Comparison of ENCODE assay signal across 8 cellular contexts in genomic region chr10:58334817-58335305, GRCh38. TPM values are rescaled to one million over a fixed set of nuclear protein-coding genes. Genes with fewer than 3 reads are reported as not detected.
A peak's percentile ranks its signal among the peaks of the same experiment; 100 is the strongest.
DNase-seq lines count a peak whose midpoint lies in the region; ATAC-seq and TF ChIP-seq lines count a peak whose summit lies in the region.

Gene UBE2D1 (plus strand): TSS chr10:58335006. CDS start chr10:58335202, 196 bp downstream.

- DNase-seq in DMS79 (lab: John Stamatoyannopoulos, UW) (peak; percentile 27), RWPE1 (ENCODE audit: low spot score) (peak; percentile 80), fibroblast of the aortic adventitia (ENCODE audit: low read depth) (peak; percentile 66)
- DNase-seq in activated T-helper 9 cell treated with anti-CD3 and anti-CD28 coated beads, Interleukin-2, amount 50 U/mL, for 16 hours (ENCODE audit: low read depth): peak; percentile 75
- peak; percentile 75 to 79 for DNase-seq in stimulated activated naive CD8-positive, alpha-beta T cell treated with anti-CD3 and anti-CD28 coated beads, Interleukin-15, amount 100 ng/mL, for 72 hours

- H3K4me3 Mint-ChIP-seq in IgD-negative memory B cell (peak within 1 kb of the TSS; percentile 91 to 98 (median 96)), nephron (peak within 1 kb of the TSS; percentile 96 to 98 (median 97))
- peak within 1 kb of the TSS; percentile 92 to 97 for H3K4me3 Mint-ChIP-seq in stimulated activated naive CD8-positive, alpha-beta T cell treated with anti-CD3 and anti-CD28 coated beads, Interleukin-15, amount 100 ng/mL, for 72 hours

- H3K4me3 ChIP-seq in fibroblast of the aortic adventitia (ENCODE audit: low read depth, low read length): peak within 1 kb of the TSS; percentile 81

- H3K9me3 Mint-ChIP-seq in IgD-negative memory B cell (peaks cover 0 to 2% (median 0%) of the 10 kb centered on the region in 3 donors), nephron (no peaks in the 10 kb centered on the region)
- H3K9me3 Mint-ChIP-seq in stimulated activated naive CD8-positive, alpha-beta T cell treated with anti-CD3 and anti-CD28 coated beads, Interleukin-15, amount 100 ng/mL, for 72 hours: no peaks in the 10 kb centered on the region

- POLR2A ChIA-PET in RWPE1 (lab: Yijun Ruan, JAX; ENCODE audit: low non-redundant PET): no interaction called here

- no peak for TF ChIP-seq CTCF in RWPE1 (conservative IDR thresholded peaks at IDR 0.05; ENCODE audit: low read depth)
- peak; percentile 18 for TF ChIP-seq CTCF in fibroblast of the aortic adventitia (IDR thresholded peaks at IDR 0.05; ENCODE audit: insufficient read depth, low read length)
- no peak for TF ChIP-seq CTCF in nephron (IDR thresholded peaks at IDR 0.05; ENCODE audit: unreplicated experiment in 3 of 3)

- H3K27ac ChIP-seq in RWPE1: peak within 1 kb of the TSS; percentile 66

- H3K36me3 Mint-ChIP-seq in IgD-negative memory B cell (no peaks in the 10 kb centered on the region), nephron (ENCODE audit: low read depth) (no peaks in the 10 kb centered on the region)

- ATAC-seq in GM21529 (IDR thresholded peaks at IDR 0.05; ENCODE audit: unreplicated experiment): peak; percentile 98
- peak; percentile 95 for ATAC-seq in stimulated activated naive CD8-positive, alpha-beta T cell treated with anti-CD3 and anti-CD28 coated beads, Interleukin-15, amount 100 ng/mL, for 72 hours

- H3K4me1 Mint-ChIP-seq in IgD-negative memory B cell (peaks cover 17 to 24% (median 23%) of the 10 kb centered on the region in 3 donors), nephron (peaks cover 16% of the 10 kb centered on the region)
- peaks cover 40% of the 10 kb centered on the region for H3K4me1 Mint-ChIP-seq in stimulated activated naive CD8-positive, alpha-beta T cell treated with anti-CD3 and anti-CD28 coated beads, Interleukin-15, amount 100 ng/mL, for 72 hours

- H3K27ac Mint-ChIP-seq in IgD-negative memory B cell (peak within 1 kb of the TSS; percentile 19 to 92 (median 59)), nephron (peak within 1 kb of the TSS in 2 of 3 experiments; percentile 75 to 87)
- H3K27ac Mint-ChIP-seq in stimulated activated naive CD8-positive, alpha-beta T cell treated with anti-CD3 and anti-CD28 coated beads, Interleukin-15, amount 100 ng/mL, for 72 hours: peak within 1 kb of the TSS; percentile 42 to 85

- no peaks in the 10 kb centered on the region for H3K27me3 Mint-ChIP-seq in IgD-negative memory B cell
- H3K27me3 Mint-ChIP-seq in nephron (ENCODE audit: low read depth): no peaks in the 10 kb centered on the region
- no peaks in the 10 kb centered on the region for H3K27me3 Mint-ChIP-seq in stimulated activated naive CD8-positive, alpha-beta T cell treated with anti-CD3 and anti-CD28 coated beads, Interleukin-15, amount 100 ng/mL, for 72 hours

- CTCF ChIA-PET in RWPE1 (lab: Yijun Ruan, JAX): interaction anchor here (0.5 to 1.3 kb wide), 2 partner anchors 10 to 26 kb away, joined by 3 to 4 read pairs; no protein-coding TSS in a partner anchor

RNA-seq across cellular contexts. Expression of gene UBE2D1, which starts in this region (rescaled TPM):
- polyA plus RNA-seq in IgD-negative memory B cell: 16.5 TPM
- 5.7 and 25.0 TPM in 2 replicates for total RNA-seq in fibroblast of the aortic adventitia (ENCODE audit: low replicate concordance)

Comparison
In these comparisons a context has a peak if more than half of its experiments do, and no peak if none do; other contexts are left out.
1. Peak in every context shown above with its lines: DNase-seq, ATAC-seq, H3K4me3 ChIP-seq and H3K27ac ChIP-seq.
2. DNase-seq: peak in every context shown above with its lines; median percentile 80 in RWPE1; 77 in stimulated activated naive CD8-positive, alpha-beta T cell treated with anti-CD3 and anti-CD28 coated beads, Interleukin-15, amount 100 ng/mL, for 72 hours; 75 in activated T-helper 9 cell treated with anti-CD3 and anti-CD28 coated beads, Interleukin-2, amount 50 U/mL, for 16 hours; 66 in fibroblast of the aortic adventitia; 27 in DMS79.